In the genomic region with DNA sequence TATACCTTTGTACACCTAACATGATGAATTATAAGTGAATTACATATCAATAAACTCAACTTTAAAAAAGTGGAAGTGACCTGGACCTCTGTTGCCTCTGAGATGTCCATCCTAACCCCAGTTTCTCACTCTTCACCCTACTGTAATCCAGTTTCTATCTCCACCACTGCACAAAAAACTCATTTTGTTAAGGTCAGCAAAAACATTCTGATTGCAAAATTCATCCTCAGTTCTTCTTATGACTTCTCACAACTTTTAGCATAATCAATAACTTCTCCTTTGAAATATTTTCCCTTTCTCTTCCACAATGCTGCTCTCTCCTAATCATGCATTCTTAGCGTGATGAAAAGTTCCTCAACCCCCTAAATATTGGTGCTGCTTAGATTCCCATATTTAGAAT, we compare ENCODE assay signal across 33 cellular contexts.
"Had no signal": no experiment of that assay in that cellular context is flagged by ENCODE, and none has a peak within 500 bp of the region (broad histone marks: within the 10 kb centered on the region; RNA-seq: fewer than 3 reads in every experiment).

No MANE protein-coding gene starts in this region.

- ATAC-seq: activated CD8-positive, alpha-beta T cell treated with anti-CD3 and anti-CD28 coated beads for 36 hours; activated naive CD4-positive, alpha-beta T cell treated with anti-CD3 and anti-CD28 coated beads, Interleukin-2, amount 50 U/mL, for 72 hours; activated T-cell treated with anti-CD3 and anti-CD28 coated beads, Interleukin-2, amount 50 U/mL, for 4 hours; activated T-cell treated with anti-CD3 and anti-CD28 coated beads, Interleukin-2, amount 50 U/mL, for 72 hours; activated T-helper 17 cell treated with anti-CD3 and anti-CD28 coated beads, Interleukin-2, amount 50 U/mL, for 72 hours; body of pancreas had no signal

- H3K4me1 ChIP-seq: adrenal gland, body of pancreas, breast epithelium had no signal

- H3K4me3 ChIP-seq: adrenal gland, body of pancreas, breast epithelium had no signal

- H3K27me3 ChIP-seq: adrenal gland, body of pancreas, brain microvascular endothelial cell, breast epithelium had no signal

- DNase-seq: activated B cell treated with CpG ODN at 0.5 μM for 24 hours; activated CD4-positive, alpha-beta memory T cell treated with anti-CD3 and anti-CD28 coated beads for 36 hours; activated CD4-positive, alpha-beta T cell treated with anti-CD3 and anti-CD28 coated beads for 4 hours; activated CD4-positive, alpha-beta T cell treated with anti-CD3 and anti-CD28 coated beads, Interleukin-2, amount 10 ng/mL, durations not matched to agents 24 days and 14 days; activated CD4-positive, alpha-beta T cell treated with anti-CD3 and anti-CD28 coated beads, Interleukin-2, amount 50 U/mL, for 1 hour; activated CD4-positive, alpha-beta T cell treated with anti-CD3 and anti-CD28 coated beads, Interleukin-2, amount 50 U/mL, for 4 hours; activated CD4-positive, CD25-positive, alpha-beta regulatory T cell treated with anti-CD3 and anti-CD28 coated beads, Interleukin-2, amount 50 U/mL, for 72 hours; activated CD8-positive, alpha-beta memory T cell treated with anti-CD3 and anti-CD28 coated beads, Interleukin-2, amount 50 U/mL, for 4 hours; activated CD8-positive, alpha-beta T cell treated with anti-CD3 and anti-CD28 coated beads for 36 hours; activated effector memory CD4-positive, alpha-beta T cell treated with anti-CD3 and anti-CD28 coated beads, Interleukin-2, amount 50 U/mL, for 16 hours; activated gamma-delta T cell treated with Interleukin-2 at 50 U/mL for 16 hours; activated naive CD4-positive, alpha-beta T cell; activated naive CD4-positive, alpha-beta T cell treated with anti-CD3 and anti-CD28 coated beads for 36 hours; activated naive CD4-positive, alpha-beta T cell treated with anti-CD3 and anti-CD28 coated beads, Interleukin-2, amount 50 U/mL, for 16 hours; activated naive CD8-positive, alpha-beta T cell treated with anti-CD3 and anti-CD28 coated beads for 36 hours; activated T-cell treated with anti-CD3 and anti-CD28 coated beads for 4 hours; activated T-cell treated with anti-CD3 and anti-CD28 coated beads, Interleukin-2, amount 50 U/mL, for 1 hour; activated T-cell treated with anti-CD3 and anti-CD28 coated beads, Interleukin-2, amount 50 U/mL, for 4 hours; activated T-cell treated with anti-CD3 and anti-CD28 coated beads, Interleukin-2, amount 50 U/mL, for 72 hours; adrenal gland; amniotic stem cell; aorta; body of pancreas; brain microvascular endothelial cell; central memory CD4-positive, alpha-beta T cell; T-helper 2 cell; T-helper 9 cell had no signal

- H3K27ac ChIP-seq: adrenal gland, body of pancreas, brain microvascular endothelial cell, breast epithelium, VCaP had no signal

- H3K36me3 ChIP-seq: adrenal gland, brain microvascular endothelial cell, breast epithelium had no signal

- FAIRE-seq: astrocyte, TTC549 had no signal

- H3K9me3 ChIP-seq: adrenal gland, body of pancreas, breast epithelium had no signal
